In the genomic region with DNA sequence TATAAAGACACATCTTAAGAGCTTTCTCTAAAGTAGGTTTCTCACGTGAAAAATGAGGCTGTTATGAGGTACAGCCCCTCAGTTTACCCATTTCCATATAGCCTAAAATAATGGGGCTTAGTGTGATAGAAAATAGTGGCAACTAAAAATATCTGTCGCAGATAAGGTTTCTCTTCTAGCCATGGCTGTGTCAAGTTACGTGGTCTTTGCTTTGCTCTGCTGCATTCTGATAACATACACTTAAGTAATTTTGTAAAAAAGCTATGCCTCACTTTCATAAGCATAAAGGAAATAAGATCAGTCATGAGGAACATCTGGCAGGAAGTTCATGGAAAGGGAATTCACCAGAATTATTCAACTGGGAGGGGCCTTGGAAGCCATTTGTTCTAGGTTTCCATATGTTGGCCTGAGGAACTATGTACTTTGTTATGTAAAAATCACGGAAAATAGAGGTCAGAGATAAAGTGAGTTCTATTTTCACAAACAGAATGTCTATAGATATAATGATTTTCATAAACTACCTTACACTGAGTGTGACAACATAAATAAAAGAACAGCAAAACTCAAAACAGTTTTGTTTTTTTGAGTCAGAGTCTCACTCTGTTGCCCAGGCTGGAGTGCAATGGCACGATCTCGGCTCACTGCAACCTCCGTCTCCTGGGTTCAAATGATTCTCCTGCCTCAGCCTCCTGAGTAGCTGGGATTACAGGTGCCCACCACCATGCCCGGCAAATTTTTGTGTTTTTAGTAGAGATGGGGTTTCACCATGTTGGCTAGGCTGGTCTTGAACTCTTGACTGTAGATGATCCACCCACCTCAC, we compare ENCODE assay signal across 9 cellular contexts.
DNase-seq lines count a peak whose midpoint lies in the region; ATAC-seq and TF ChIP-seq lines count a peak whose summit lies in the region.
"Had no signal": no experiment of that assay in that cellular context is flagged by ENCODE, and none has a peak within 500 bp of the region (broad histone marks: within the 10 kb centered on the region; RNA-seq: fewer than 3 reads in every experiment).

No MANE protein-coding gene starts in this region.

- H3K4me1 ChIP-seq in neuronal stem cell (ENCODE audit: control insufficient read depth in 2 of 2, insufficient read depth in 1 of 2, low read depth in 1 of 2, low read length in 2 of 2) (peaks cover 6 to 40% of the 10 kb centered on the region in 2 donors), sigmoid colon (peaks cover 0 to 16% (median 15%) of the 10 kb centered on the region in 4 donors)

- ATAC-seq in stimulated activated naive CD8-positive, alpha-beta T cell treated with anti-CD3 and anti-CD28 coated beads, Interleukin-15, amount 100 ng/mL, for 72 hours, result no peak

- no peak overlapping the region for H2BK15ac ChIP-seq in neuronal stem cell (ENCODE audit: low read length)

- H3K27ac Mint-ChIP-seq in Calu3 (ENCODE audit: unreplicated experiment), result no peak overlapping the region
- no peak overlapping the region for H3K27ac Mint-ChIP-seq in stimulated activated naive CD8-positive, alpha-beta T cell treated with anti-CD3 and anti-CD28 coated beads, Interleukin-15, amount 100 ng/mL, for 72 hours

- H3K18ac ChIP-seq in neuronal stem cell (ENCODE audit: low read length), result no peak overlapping the region

- H2BK12ac ChIP-seq in neuronal stem cell (ENCODE audit: low read length), result no peak overlapping the region

- peaks cover 86% of the 10 kb centered on the region for H3K4me1 Mint-ChIP-seq in Calu3 (ENCODE audit: low read depth, unreplicated experiment)
- H3K4me1 Mint-ChIP-seq in stimulated activated naive CD8-positive, alpha-beta T cell treated with anti-CD3 and anti-CD28 coated beads, Interleukin-15, amount 100 ng/mL, for 72 hours, result peaks cover 13% of the 10 kb centered on the region

- H3K23ac ChIP-seq in neuronal stem cell (ENCODE audit: low read depth, low read length, poor library complexity), result no peak overlapping the region

- peak overlapping the region; percentile 60 for H2AFZ ChIP-seq in neuronal stem cell (ENCODE audit: low read length)

- no peaks in the 10 kb centered on the region for H3K79me1 ChIP-seq in neuronal stem cell (ENCODE audit: low read depth, low read length)

- H3K9me3 ChIP-seq in neuronal stem cell (replicated peaks in 1 of 2; ENCODE audit: control insufficient read depth in 2 of 2, insufficient read depth in 1 of 2, low read depth in 1 of 2, low read length in 2 of 2) (no peaks in the 10 kb centered on the region), sigmoid colon (no peaks in the 10 kb centered on the region)

- no peak overlapping the region for H3K14ac ChIP-seq in neuronal stem cell (ENCODE audit: low read length)

- no peak for TF ChIP-seq EP300 in sigmoid colon (IDR thresholded peaks at IDR 0.05)

- H3K4ac ChIP-seq in neuronal stem cell (ENCODE audit: low read length), result no peak overlapping the region

- no peak overlapping the region for H2BK120ac ChIP-seq in neuronal stem cell (ENCODE audit: low read depth, low read length)

- H3K27me3 Mint-ChIP-seq in Calu3 (ENCODE audit: unreplicated experiment), result no peaks in the 10 kb centered on the region
- H3K27me3 Mint-ChIP-seq in stimulated activated naive CD8-positive, alpha-beta T cell treated with anti-CD3 and anti-CD28 coated beads, Interleukin-15, amount 100 ng/mL, for 72 hours, result no peaks in the 10 kb centered on the region

- no peaks in the 10 kb centered on the region for H3K36me3 Mint-ChIP-seq in Calu3 (ENCODE audit: insufficient read depth, unreplicated experiment)

- BruUV-seq in Calu3 (replicated peaks; lab: Mats Ljungman, UMichigan), result no TSS peak

- DNase-seq in GF-D8 (lab: John Stamatoyannopoulos, UW) (peak; percentile 4), NAMALWA (ENCODE audit: low spot score) (peak; percentile 5), dermis microvascular lymphatic vessel endothelial cell (ENCODE audit: low read depth in 2 of 2) (peak; percentile 44 to 87), neuronal stem cell (ENCODE audit: low spot score) (no peak), sigmoid colon (no peak), amygdala (lab: John Stamatoyannopoulos, UW) (no peak), Calu3 (no peak)
- DNase-seq in stimulated activated naive CD8-positive, alpha-beta T cell treated with anti-CD3 and anti-CD28 coated beads, Interleukin-15, amount 100 ng/mL, for 72 hours, result no peak
- DNase-seq: NCI-H524 had no signal

- H3K27ac ChIP-seq in neuronal stem cell (replicated peaks; ENCODE audit: low read length), result no peak overlapping the region
- H3K27ac ChIP-seq in sigmoid colon, result peak overlapping the region in 2 of 4 donors; percentile 43 to 53

- TF ChIP-seq POLR2A in sigmoid colon (IDR thresholded peaks at IDR 0.05), result no peak

- no peak overlapping the region for H4K8ac ChIP-seq in neuronal stem cell (ENCODE audit: low read depth, low read length)

- no peak overlapping the region for H4K91ac ChIP-seq in neuronal stem cell (ENCODE audit: low read depth, low read length, poor library complexity)

- H2BK5ac ChIP-seq in neuronal stem cell (ENCODE audit: low read length), result no peak overlapping the region

- no peaks in the 10 kb centered on the region for H3K9me3 Mint-ChIP-seq in Calu3 (ENCODE audit: low read depth, unreplicated experiment)
- H3K9me3 Mint-ChIP-seq in stimulated activated naive CD8-positive, alpha-beta T cell treated with anti-CD3 and anti-CD28 coated beads, Interleukin-15, amount 100 ng/mL, for 72 hours, result no peaks in the 10 kb centered on the region

- H3K36me3 ChIP-seq in neuronal stem cell (replicated peaks in 1 of 2; ENCODE audit: control insufficient read depth in 2 of 2, insufficient read depth in 2 of 2, low read length in 2 of 2) (no peaks in the 10 kb centered on the region), sigmoid colon (no peaks in the 10 kb centered on the region)

- no CpG with 5 or more reads among the region's 8 CpGs for WGBS in neuronal stem cell (ENCODE audit: extremely low coverage in 2 of 2, insufficient read length in 2 of 2, insufficient replicate concordance in 1 of 2), 2 donors
- 66 to 82% methylated on average over 8 of the region's 8 CpGs for WGBS in sigmoid colon, 2 donors

- no peak overlapping the region for H3K4me3 Mint-ChIP-seq in Calu3 (ENCODE audit: low read depth, unreplicated experiment)
- H3K4me3 Mint-ChIP-seq in stimulated activated naive CD8-positive, alpha-beta T cell treated with anti-CD3 and anti-CD28 coated beads, Interleukin-15, amount 100 ng/mL, for 72 hours, result no peak overlapping the region

- H3K4me2 ChIP-seq in neuronal stem cell (ENCODE audit: insufficient read depth, low read length, poor library complexity, severe bottlenecking), result no peak overlapping the region

- H3K4me3 ChIP-seq in neuronal stem cell (ENCODE audit: low read length in 2 of 2) (no peak overlapping the region), sigmoid colon (no peak overlapping the region)

- no peak overlapping the region for H2AK5ac ChIP-seq in neuronal stem cell (ENCODE audit: low read depth, low read length)

- CTCF ChIA-PET in Calu3 (lab: Charles Lee), result no interaction called here

- no peak for TF ChIP-seq CTCF in sigmoid colon (IDR thresholded peaks at IDR 0.05)
- no peak for TF ChIP-seq CTCF in Calu3 (IDR thresholded peaks at IDR 0.05; ENCODE audit: unreplicated experiment)

- H3K9ac ChIP-seq in neuronal stem cell (ENCODE audit: low read depth, low read length, poor library complexity), result no peak overlapping the region

- intact Hi-C loops in sigmoid colon (cut with DNase I), result no loop called here
- intact Hi-C loops in Calu3 (cut with micrococcal nuclease; ENCODE audit: unreplicated experiment), result no loop called here

- H3K27me3 ChIP-seq in neuronal stem cell (ENCODE audit: control insufficient read depth in 3 of 3, insufficient read depth in 3 of 3, low read depth in 1 of 3, low read length in 3 of 3) (no peaks in the 10 kb centered on the region), sigmoid colon (no peaks in the 10 kb centered on the region)

Comparison
In these comparisons a context has a peak if more than half of its experiments do, and no peak if none do; other contexts are left out.
1. DNase-seq: peak in GF-D8 (single experiment), NAMALWA (single experiment) and dermis microvascular lymphatic vessel endothelial cell (2 of 2); none in neuronal stem cell (single experiment), sigmoid colon (single experiment), amygdala (0 of 56), Calu3 (single experiment) and stimulated activated naive CD8-positive, alpha-beta T cell treated with anti-CD3 and anti-CD28 coated beads, Interleukin-15, amount 100 ng/mL, for 72 hours (0 of 2).